Comparison of ENCODE assay signal across 18 cellular contexts in genomic region chr15:80732818-80733217, GRCh38.
"Had no signal": no experiment of that assay in that cellular context is flagged by ENCODE, and none has a peak within 500 bp of the region (broad histone marks: within the 10 kb centered on the region; RNA-seq: fewer than 3 reads in every experiment).

No MANE protein-coding gene starts in this region.

- H3K9me3 ChIP-seq: adrenal gland, heart right ventricle, left ventricle myocardium inferior, neutrophil, right atrium auricular region had no signal

- DNase-seq: activated CD4-positive, alpha-beta T cell treated with anti-CD3 and anti-CD28 coated beads, Interleukin-2, amount 50 U/mL, for 4 hours; activated CD4-positive, CD25-positive, alpha-beta regulatory T cell treated with anti-CD3 and anti-CD28 coated beads, Interleukin-2, amount 50 U/mL, for 72 hours; activated naive CD4-positive, alpha-beta T cell treated with anti-CD3 and anti-CD28 coated beads, Interleukin-2, amount 50 U/mL, for 16 hours; activated T-cell treated with anti-CD3 and anti-CD28 coated beads, Interleukin-2, amount 50 U/mL, for 1 hour; adrenal gland; cerebellar nuclear complex; dermis blood vessel endothelial cell; endodermal cell; foreskin melanocyte; heart right ventricle; left ventricle myocardium inferior; naive B cell; small intestine; substantia nigra; T-helper 2 cell had no signal

- H3K27me3 ChIP-seq: adrenal gland, heart right ventricle, neutrophil, right atrium auricular region had no signal

- H3K36me3 ChIP-seq: adrenal gland, heart right ventricle, left ventricle myocardium inferior, neutrophil, right atrium auricular region had no signal

- ATAC-seq: stimulated activated memory B cell treated with anti-CD40 and anti-IgM and Interleukin-4, amounts not matched to agents 10 μg/mL and 1 μg/mL and 100 μg/mL, for 72 hours had no signal

- H3K27ac ChIP-seq: left ventricle myocardium inferior, neutrophil, right atrium auricular region had no signal

- H3K4me3 ChIP-seq: adrenal gland, heart right ventricle, left ventricle myocardium inferior, right atrium auricular region had no signal
